Comparison of ENCODE assay signal across 14 cellular contexts in genomic region chr15:82918607-82919230, GRCh38. TPM values are rescaled to one million over a fixed set of nuclear protein-coding genes. Genes with fewer than 3 reads are reported as not detected.
A peak's percentile ranks its signal among the peaks of the same experiment; 100 is the strongest.
DNase-seq lines count a peak whose midpoint lies in the region; ATAC-seq, FAIRE-seq and TF ChIP-seq lines count a peak whose summit lies in the region.
"Had no signal": no experiment of that assay in that cellular context is flagged by ENCODE, and none has a peak within 500 bp of the region (broad histone marks: within the 10 kb centered on the region; RNA-seq: fewer than 3 reads in every experiment).

No MANE protein-coding gene starts in this region.

- 54% methylated on average over 3 of the region's 6 CpGs for WGBS in HepG2 (ENCODE audit: low lambda C conversion rate)

- peaks cover 74% of the 10 kb centered on the region for H3K4me1 ChIP-seq in HepG2 (ENCODE audit: insufficient read depth, low read length)
- peaks cover 47 to 71% (median 66%) of the 10 kb centered on the region in 3 donors for H3K4me1 ChIP-seq in skeletal muscle tissue (ENCODE audit: control insufficient read depth in 3 of 3, insufficient read depth in 3 of 3, low read length in 3 of 3)

- no peaks in the 10 kb centered on the region for H3K9me3 ChIP-seq in HepG2 (ENCODE audit: low read length)
- no peaks in the 10 kb centered on the region for H3K9me3 ChIP-seq in skeletal muscle tissue (ENCODE audit: control insufficient read depth in 3 of 3, low read length in 3 of 3)

- in situ Hi-C loops in HepG2 (cut with HindIII; ENCODE audit: extremely low pct_ligation_motif_present, low pct_unique_long_range_greater_than_20kb), result loop anchor here (5.0 kb wide), 1 partner anchor 61 kb away; no protein-coding TSS in a partner anchor

- POLR2A ChIA-PET in HepG2 (lab: Yijun Ruan, JAX), result interaction anchor here (1.0 to 2.2 kb wide), 7 partner anchors 18 to 169 kb away, joined by 4 to 10 read pairs (median 6); partner anchors contain the start of genes BTBD1, C15orf40 and RAMAC

- no peaks in the 10 kb centered on the region for H3K27me3 ChIP-seq in HepG2 (ENCODE audit: control insufficient read depth in 1 of 2, insufficient read depth in 2 of 2, low read length in 2 of 2)
- H3K27me3 ChIP-seq in skeletal muscle tissue (ENCODE audit: control insufficient read depth in 3 of 3, insufficient read depth in 3 of 3, low read length in 3 of 3), result no peaks in the 10 kb centered on the region

- H3K27ac ChIP-seq in 22Rv1 (peak overlapping the region; percentile 98), caudate nucleus (ENCODE audit: low read depth, low read length) (peak overlapping the region; percentile 65), HepG2 (ENCODE audit: extremely low read length, insufficient read depth, low read length) (peak overlapping the region; percentile 71), skeletal muscle tissue (ENCODE audit: low read depth, low read length) (peak overlapping the region; percentile 81)

- no peaks in the 10 kb centered on the region for H3K79me2 ChIP-seq in HepG2 (ENCODE audit: insufficient read depth, low read length)

- H2AFZ ChIP-seq in HepG2 (ENCODE audit: low read length), result no peak overlapping the region

- no peaks in the 10 kb centered on the region for H3K9me3 Mint-ChIP-seq in activated T-helper 2 cell treated with anti-CD3 and anti-CD28 coated beads, Interferon-gamma antibody, Interleukin-2, Interleukin-4, amounts not matched to agents 10 μg/mL and 5 μg/mL and 100 μg/mL, durations not matched to agents 14 hours and 24 hours and 36 hours
- H3K9me3 Mint-ChIP-seq: H9, IgD-negative memory B cell had no signal

- no peaks in the 10 kb centered on the region for H3K4me1 Mint-ChIP-seq in activated T-helper 2 cell treated with anti-CD3 and anti-CD28 coated beads, Interferon-gamma antibody, Interleukin-2, Interleukin-4, amounts not matched to agents 10 μg/mL and 5 μg/mL and 100 μg/mL, durations not matched to agents 14 hours and 24 hours and 36 hours (ENCODE audit: low read depth)
- H3K4me1 Mint-ChIP-seq: H9, IgD-negative memory B cell had no signal

- no peak for TF ChIP-seq EP300 in HepG2 (IDR thresholded peaks at IDR 0.05; ENCODE audit: low read depth in 2 of 2, low read length in 2 of 2)
- no peak for TF ChIP-seq EP300 in HepG2 (CRISPR knock-in tag; IDR thresholded peaks at IDR 0.05; ENCODE audit: borderline replicate concordance)

- TF ChIP-seq CTCF in 22Rv1 (IDR thresholded peaks at IDR 0.05) (no peak), HepG2 (CRISPR knock-in tag; IDR thresholded peaks at IDR 0.05) (no peak)

- H3K9ac ChIP-seq in HepG2 (ENCODE audit: insufficient read depth, low read depth, low read length) (peak overlapping the region; percentile 63), skeletal muscle tissue (ENCODE audit: low read depth in 1 of 3, low read length in 3 of 3) (peak overlapping the region; percentile 20 to 50 (median 41))

- no peaks in the 10 kb centered on the region for H4K20me1 ChIP-seq in HepG2 (ENCODE audit: insufficient read depth, low read length)

- TF ChIP-seq POLR2A in HepG2 (IDR thresholded peaks at IDR 0.05; ENCODE audit: insufficient read depth in 1 of 2, low read depth in 2 of 2, low read length in 2 of 2), result no peak

- H3K4me3 ChIP-seq in HepG2 (replicated peaks in 1 of 3; ENCODE audit: insufficient read depth in 1 of 3, low read depth in 2 of 3, low read length in 3 of 3) (peak overlapping the region in 1 of 3 experiments; percentile 43; a peak in 2 of 6 replicates), skeletal muscle tissue (ENCODE audit: low read length in 3 of 3) (peak overlapping the region in 1 of 3 donors; percentile 35)

- TSS peak; percentile 84 for BruUV-seq in HepG2 (replicated peaks; lab: Mats Ljungman, UMichigan)

- H3K27me3 Mint-ChIP-seq in activated T-helper 2 cell treated with anti-CD3 and anti-CD28 coated beads, Interferon-gamma antibody, Interleukin-2, Interleukin-4, amounts not matched to agents 10 μg/mL and 5 μg/mL and 100 μg/mL, durations not matched to agents 14 hours and 24 hours and 36 hours (ENCODE audit: low read depth), result no peaks in the 10 kb centered on the region

- H3K36me3 ChIP-seq in HepG2 (replicated peaks in 1 of 2; ENCODE audit: control insufficient read depth in 1 of 2, insufficient read depth in 2 of 2, low read length in 2 of 2), result no peaks in the 10 kb centered on the region
- H3K36me3 ChIP-seq in skeletal muscle tissue (ENCODE audit: control insufficient read depth in 3 of 3, insufficient read depth in 3 of 3, low read length in 3 of 3), result no peaks in the 10 kb centered on the region

- DNase-seq in caudate nucleus (lab: John Stamatoyannopoulos, UW) (no peak), HepG2 (ENCODE audit: low spot score) (no peak), germinal center (ENCODE audit: low spot score) (no peak)
- DNase-seq in activated T-helper 2 cell treated with anti-CD3 and anti-CD28 coated beads, Interferon-gamma antibody, Interleukin-2, Interleukin-4, amounts not matched to agents 10 μg/mL and 5 μg/mL and 100 μg/mL, durations not matched to agents 14 hours and 24 hours and 36 hours (ENCODE audit: low spot score), result no peak
- DNase-seq: H9, NCI-H1436, NCI-H510A treated with DMSO at 0.1 percent for 48 hours had no signal

- peak; percentile 60 for ATAC-seq in HepG2
- ATAC-seq in HG03342 (IDR thresholded peaks at IDR 0.05; ENCODE audit: unreplicated experiment), result no peak
- no peak for ATAC-seq in HG03354 (IDR thresholded peaks at IDR 0.05; ENCODE audit: poor library complexity, severe bottlenecking, unreplicated experiment)
- ATAC-seq: Panc1 had no signal

- H3K4me2 ChIP-seq in HepG2 (ENCODE audit: low read depth, low read length), result peak overlapping the region; percentile 67

- FAIRE-seq in HepG2 (lab: Jason Lieb, UNC), result no peak
- FAIRE-seq: A204.1 had no signal

- no peak overlapping the region for H3K27ac Mint-ChIP-seq in activated T-helper 2 cell treated with anti-CD3 and anti-CD28 coated beads, Interferon-gamma antibody, Interleukin-2, Interleukin-4, amounts not matched to agents 10 μg/mL and 5 μg/mL and 100 μg/mL, durations not matched to agents 14 hours and 24 hours and 36 hours
- H3K27ac Mint-ChIP-seq: IgD-negative memory B cell had no signal

- intact Hi-C loops in HepG2 (cut with micrococcal nuclease; ENCODE audit: unreplicated experiment), result loop anchor here (1.0 to 5.0 kb wide), 3 partner anchors 17 to 61 kb away; partner anchors contain the start of gene HOMER2
- intact Hi-C loops in activated T-helper 2 cell treated with anti-CD3 and anti-CD28 coated beads, Interferon-gamma antibody, Interleukin-2, Interleukin-4, amounts not matched to agents 10 μg/mL and 5 μg/mL and 100 μg/mL, durations not matched to agents 14 hours and 24 hours and 36 hours (cut with micrococcal nuclease), result no loop called here

- TF ChIP-seq RAD21 in HepG2 (CRISPR knock-in tag; IDR thresholded peaks at IDR 0.05), result no peak

- H3K36me3 Mint-ChIP-seq in activated T-helper 2 cell treated with anti-CD3 and anti-CD28 coated beads, Interferon-gamma antibody, Interleukin-2, Interleukin-4, amounts not matched to agents 10 μg/mL and 5 μg/mL and 100 μg/mL, durations not matched to agents 14 hours and 24 hours and 36 hours (ENCODE audit: low read depth), result no peaks in the 10 kb centered on the region
- H3K36me3 Mint-ChIP-seq: IgD-negative memory B cell had no signal

- no peak overlapping the region for H3K4me3 Mint-ChIP-seq in activated T-helper 2 cell treated with anti-CD3 and anti-CD28 coated beads, Interferon-gamma antibody, Interleukin-2, Interleukin-4, amounts not matched to agents 10 μg/mL and 5 μg/mL and 100 μg/mL, durations not matched to agents 14 hours and 24 hours and 36 hours (ENCODE audit: low read depth)
- H3K4me3 Mint-ChIP-seq: H9, IgD-negative memory B cell had no signal

- CTCF ChIA-PET in HepG2 (lab: Yijun Ruan, JAX; ENCODE audit: low intra/inter-chr PET ratio, low total read pairs), result no interaction called here

RNA-seq across cellular contexts. Expression of gene HOMER2, which starts 33.8 kb away (rescaled TPM):
- total RNA-seq in HepG2 (2016; rRNA removed; fragmentation: Illumina TruSeq; extraction: Trizol), result 13.3 and 14.1 TPM in 2 replicates
- total RNA-seq in HepG2 (2016; cell fraction: cytosol; rRNA removed; fragmentation: Illumina TruSeq; extraction: Trizol; ENCODE audit: low read depth), result 18.1 and 20.2 TPM in 2 replicates
- total RNA-seq in HepG2 (2016; cell fraction: insoluble cytoplasmic fraction; rRNA removed; fragmentation: Illumina TruSeq; extraction: Trizol), result 13.6 and 13.7 TPM in 2 replicates
- 29.6 and 30.6 TPM in 2 replicates for total RNA-seq in HepG2 (2016; cell fraction: membrane; rRNA removed; fragmentation: Illumina TruSeq; extraction: Trizol)
- total RNA-seq in HepG2 (2016; cell fraction: nucleus; rRNA removed; fragmentation: Illumina TruSeq; extraction: Trizol), result 10.4 and 11.0 TPM in 2 replicates
- polyA plus RNA-seq in HepG2 (2011; rRNA removed), result 12.9 and 15.7 TPM in 2 replicates
- polyA plus RNA-seq in HepG2 (2011; cell fraction: cytosol; rRNA removed), result 8.1 and 12.6 TPM in 2 replicates
- 11.2 and 12.7 TPM in 2 replicates for polyA plus RNA-seq in HepG2 (2011; cell fraction: nucleus; rRNA removed)
- 11.2 and 11.8 TPM in 2 replicates for polyA plus RNA-seq in HepG2 (2012)
- 27.4 and 28.8 TPM in 2 replicates for polyA plus RNA-seq in HepG2 (2016; cell fraction: cytosol; fragmentation: Illumina TruSeq; extraction: Trizol; ENCODE audit: low read depth)
- 11.1 and 15.6 TPM in 2 replicates for polyA plus RNA-seq in HepG2 (2016; cell fraction: insoluble cytoplasmic fraction; fragmentation: Illumina TruSeq; extraction: Trizol; ENCODE audit: low read depth)
- polyA plus RNA-seq in HepG2 (2016; cell fraction: membrane; fragmentation: Illumina TruSeq; extraction: Trizol; ENCODE audit: low read depth), result 34.5 and 36.2 TPM in 2 replicates
- 14.6 and 15.4 TPM in 2 replicates for polyA plus RNA-seq in HepG2 (2016; cell fraction: nucleus; fragmentation: Illumina TruSeq; extraction: Trizol; ENCODE audit: insufficient read depth, low read depth)
- 14.3 and 25.3 TPM in 2 replicates for polyA minus RNA-seq in HepG2 (2011; rRNA and poly(A)+ RNA removed; ENCODE audit: low replicate concordance)
- 12.7 and 18.6 TPM in 2 replicates for polyA minus RNA-seq in HepG2 (2011; cell fraction: cytosol; rRNA and poly(A)+ RNA removed)
- polyA minus RNA-seq in HepG2 (2011; cell fraction: nucleus; rRNA and poly(A)+ RNA removed), result 33.9 and 36.8 TPM in 2 replicates
- 11.0 TPM for total RNA-seq in skeletal muscle tissue
- total RNA-seq in activated T-helper 2 cell treated with anti-CD3 and anti-CD28 coated beads, Interferon-gamma antibody, Interleukin-2, Interleukin-4, amounts not matched to agents 10 μg/mL and 5 μg/mL and 100 μg/mL, durations not matched to agents 14 hours and 24 hours and 36 hours, result 66.1 and 73.3 TPM in 2 replicates
